Comparison of ENCODE assay signal across 15 cellular contexts in the genomic region with DNA sequence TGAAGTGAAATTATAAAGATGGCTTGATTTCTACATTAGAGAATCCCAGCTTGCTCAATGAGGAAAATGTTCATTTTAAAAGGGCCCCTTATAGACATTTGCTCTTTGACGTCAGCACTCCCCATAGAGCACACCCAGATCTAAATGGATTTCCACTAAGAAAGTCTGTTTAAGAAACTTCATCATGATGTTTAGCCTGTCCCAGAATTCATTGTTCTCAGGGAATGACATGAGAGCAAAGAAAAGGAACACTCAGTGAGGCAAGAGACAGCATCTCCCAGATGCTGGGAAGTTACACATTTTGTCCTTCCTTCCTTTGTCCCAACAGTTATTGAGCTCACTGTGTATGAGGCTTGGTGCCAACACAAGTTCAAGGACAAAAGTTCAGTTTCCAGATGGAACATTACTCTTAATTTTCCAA. TPM values are rescaled to one million over a fixed set of nuclear protein-coding genes. Genes with fewer than 3 reads are reported as not detected.
DNase-seq lines count a peak whose midpoint lies in the region; ATAC-seq, FAIRE-seq and TF ChIP-seq lines count a peak whose summit lies in the region.
"Had no signal": no experiment of that assay in that cellular context is flagged by ENCODE, and none has a peak within 500 bp of the region (broad histone marks: within the 10 kb centered on the region; RNA-seq: fewer than 3 reads in every experiment).

No MANE protein-coding gene starts in this region.

- TF ChIP-seq CTCF in astrocyte of the cerebellum (IDR thresholded peaks at IDR 0.05; ENCODE audit: low read depth, low read length, missing control alignments) (no peak), left lung (IDR thresholded peaks at IDR 0.05) (no peak), esophagus muscularis mucosa (IDR thresholded peaks at IDR 0.05) (no peak)

- H3K9me3 ChIP-seq in HUES48 (ENCODE audit: control insufficient read depth, insufficient read depth, low read length) (no peaks in the 10 kb centered on the region), left lung (no peaks in the 10 kb centered on the region), esophagus muscularis mucosa (no peaks in the 10 kb centered on the region)
- H3K9me3 ChIP-seq: body of pancreas had no signal

- intact Hi-C loops in left lung (cut with DNase I) (no loop called here), esophagus muscularis mucosa (cut with DNase I) (loop anchor here (10.0 kb wide), 1 partner anchor 212 kb away; no protein-coding TSS in a partner anchor), cardiac septum (cut with DNase I) (no loop called here)

- WGBS in esophagus muscularis mucosa = 78% methylated on average over 1 of the region's 1 CpG

- H3K36me3 ChIP-seq in HUES48 (ENCODE audit: control insufficient read depth, insufficient read depth, low read length) (peaks cover 24% of the 10 kb centered on the region), left lung (no peaks in the 10 kb centered on the region), esophagus muscularis mucosa (no peaks in the 10 kb centered on the region)

- no peak overlapping the region for H3K9ac ChIP-seq in HUES48 (ENCODE audit: low read depth, low read length)

- H3K27ac ChIP-seq in HUES48 (ENCODE audit: low read depth, low read length) (peak overlapping the region; percentile 52), left lung (peak overlapping the region; percentile 31 to 33), esophagus muscularis mucosa (replicated peaks in 1 of 4) (peak overlapping the region in 1 of 4 donors; percentile 48)

- H3K4me3 ChIP-seq in HUES48 (ENCODE audit: low read depth, low read length) (0 out of 2 replicates have a peak overlapping the region, but pooled peaks have one; percentile 5), astrocyte of the cerebellum (ENCODE audit: low read depth, low read length) (peak overlapping the region; percentile 98), left lung (no peak overlapping the region), esophagus muscularis mucosa (no peak overlapping the region)
- H3K4me3 ChIP-seq: body of pancreas had no signal

- H3K27me3 ChIP-seq in HUES48 (ENCODE audit: control insufficient read depth, insufficient read depth, low read length) (no peaks in the 10 kb centered on the region), left lung (peaks cover 0 to 26% of the 10 kb centered on the region in 2 donors), esophagus muscularis mucosa (no peaks in the 10 kb centered on the region)
- H3K27me3 ChIP-seq: body of pancreas had no signal

- no peak for TF ChIP-seq POLR2A in esophagus muscularis mucosa (IDR thresholded peaks at IDR 0.05; ENCODE audit: low read depth)

- H3K4me1 ChIP-seq in HUES48 (ENCODE audit: control insufficient read depth, insufficient read depth, low read length) (peaks cover 17% of the 10 kb centered on the region), left lung (peaks cover 0 to 40% of the 10 kb centered on the region in 2 donors), esophagus muscularis mucosa (peaks cover 0 to 25% (median 23%) of the 10 kb centered on the region in 4 donors)

- ATAC-seq in left lung = no peak
- no peak for ATAC-seq in GM19463 (IDR thresholded peaks at IDR 0.05; ENCODE audit: unreplicated experiment)
- ATAC-seq in HG03135 (IDR thresholded peaks at IDR 0.05; ENCODE audit: unreplicated experiment) = no peak
- ATAC-seq: body of pancreas had no signal

- FAIRE-seq in A204.1 (lab: Jason Lieb, UNC) = peak; percentile 97
- FAIRE-seq: GM19239, HTR-8/SVneo had no signal

- DNase-seq in astrocyte of the cerebellum (ENCODE audit: low read depth) = no peak
- no peak for DNase-seq in left lung
- no peak for DNase-seq in esophagus muscularis mucosa (ENCODE audit: extremely low spot score)
- DNase-seq in cardiac septum (ENCODE audit: low spot score) = no peak
- DNase-seq: activated CD4-positive, alpha-beta memory T cell treated with anti-CD3 and anti-CD28 coated beads, Interleukin-2, amount 10 ng/mL, durations not matched to agents 7 days and 5 days; body of pancreas; hypothalamus; NCI-H2107; stimulated activated CD4-positive, alpha-beta T cell treated with anti-CD3 and anti-CD28 coated beads, Interleukin-1b, Interleukin-23, amount 100 ng/mL, for 48 hours had no signal

- in situ Hi-C loops in astrocyte of the cerebellum (cut with HindIII; ENCODE audit: low sequenced_read_pairs) = loop anchor here (25.0 kb wide), 1 partner anchor 489 kb away; no protein-coding TSS in a partner anchor

- no peak for TF ChIP-seq EP300 in esophagus muscularis mucosa (IDR thresholded peaks at IDR 0.05)

RNA-seq across cellular contexts. Expression of a gene that starts 4.9 kb away (rescaled TPM):
- total RNA-seq in left lung (10 to 100 TPM; 15.8 to 19.0 TPM), esophagus muscularis mucosa (10 to 100 TPM in 1 of 4 donors, 1 to 10 TPM in 3; 5.0 to 25.3 (median 6.1) TPM), cardiac septum (99.4 TPM)

RNA-seq across cellular contexts. Expression of a gene that starts 57.8 kb away (rescaled TPM):
- total RNA-seq in left lung = 100 to 1,000 TPM; 413 to 428 TPM
- total RNA-seq in esophagus muscularis mucosa = 100 to 1,000 TPM; 389 to 540 (median 445) TPM
- total RNA-seq in cardiac septum = 348 TPM

Comparison
In these comparisons a context has a peak if more than half of its experiments do, and no peak if none do; other contexts are left out.
1. H3K4me3 ChIP-seq: peak in HUES48 (single experiment) and astrocyte of the cerebellum (single experiment); none in left lung (0 of 2) and esophagus muscularis mucosa (0 of 4).